In the genomic region with DNA sequence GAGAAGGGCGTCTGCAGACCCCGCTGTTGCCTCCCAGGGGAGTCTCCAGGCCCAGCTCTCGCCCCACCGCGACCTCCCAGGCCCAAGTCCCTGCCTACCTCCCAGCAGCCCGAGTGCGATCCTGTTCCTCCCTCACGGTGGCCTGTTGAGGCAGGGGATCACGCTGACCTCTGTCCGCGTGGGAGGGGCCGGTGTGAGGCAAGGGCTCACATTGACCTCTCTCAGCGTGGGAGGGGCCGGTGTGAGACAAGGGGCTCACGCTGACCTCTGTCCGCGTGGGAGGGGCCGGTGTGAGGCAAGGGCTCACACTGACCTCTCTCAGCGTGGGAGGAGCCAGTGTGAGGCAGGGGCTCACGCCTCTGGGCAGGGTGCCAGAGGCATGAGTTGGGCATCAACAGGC, we compare ENCODE assay signal across 19 cellular contexts. TPM values are rescaled to one million over a fixed set of nuclear protein-coding genes. Genes with fewer than 3 reads are reported as not detected.
"Had no signal": no experiment of that assay in that cellular context is flagged by ENCODE, and none has a peak within 500 bp of the region (broad histone marks: within the 10 kb centered on the region; RNA-seq: fewer than 3 reads in every experiment).

No MANE protein-coding gene starts in this region.

RNA-seq across cellular contexts. Expression of gene OR4F16, which starts 40.6 kb away (rescaled TPM):
- total RNA-seq: activated CD4-positive, alpha-beta memory T cell treated with anti-CD3 and anti-CD28 coated beads for 36 hours; activated CD4-positive, alpha-beta T cell treated with anti-CD3 and anti-CD28 coated beads for 36 hours; activated CD4-positive, alpha-beta T cell treated with anti-CD3 and anti-CD28 coated beads, Interleukin-2, amount 10 ng/mL, durations not matched to agents 24 days and 14 days; activated CD8-positive, alpha-beta memory T cell treated with anti-CD3 and anti-CD28 coated beads for 36 hours; activated CD8-positive, alpha-beta memory T cell treated with anti-CD3 and anti-CD28 coated beads, Interleukin-2, amount 10 ng/mL, durations not matched to agents 7 days and 5 days; activated CD8-positive, alpha-beta T cell treated with anti-CD3 and anti-CD28 coated beads, Interleukin-2, amount 10 ng/mL, durations not matched to agents 7 days and 5 days; activated naive CD4-positive, alpha-beta T cell treated with anti-CD3 and anti-CD28 coated beads, Interleukin-2, amount 50 U/mL, for 72 hours; activated naive CD8-positive, alpha-beta T cell treated with anti-CD3 and anti-CD28 coated beads, Interleukin-2, amount 10 ng/mL, durations not matched to agents 7 days and 5 days; activated T-helper 1 cell treated with anti-CD3 and anti-CD28 coated beads, Interleukin-12 subunit alpha, Interleukin-12 subunit beta, Interleukin-2, Interleukin-4 antibody, amounts not matched to agents 30 ng/mL and 10 ng/mL and 1 ng/mL, durations not matched to agents 14 hours and 24 hours and 36 hours; activated T-helper 2 cell treated with anti-CD3 and anti-CD28 coated beads, Interferon-gamma antibody, Interleukin-2, Interleukin-4, amounts not matched to agents 10 μg/mL and 5 μg/mL and 100 μg/mL, durations not matched to agents 14 hours and 24 hours and 36 hours; ascending aorta; cardiac muscle cell; colonic mucosa; dermis microvascular lymphatic vessel endothelial cell; endothelial cell of umbilical vein; fibroblast of villous mesenchyme; T-helper 1 cell treated with Interleukin-12 subunit alpha and Interleukin-12 subunit beta and Interleukin-4 antibody, amounts not matched to agents 30 ng/mL and 1 ng/mL, for 36 hours had no signal
- polyA plus RNA-seq: cardiac muscle cell, endothelial cell of umbilical vein, esophagus, fibroblast of lung had no signal
